8 cellular contexts compared by ENCODE assay signal in genomic region chr19:36604656-36605100, GRCh38. TPM values are rescaled to one million over a fixed set of nuclear protein-coding genes. Genes with fewer than 3 reads are reported as not detected.
DNase-seq lines count a peak whose midpoint lies in the region; ATAC-seq and FAIRE-seq lines count a peak whose summit lies in the region.

No MANE protein-coding gene starts in this region.

- FAIRE-seq in GM19239 (lab: Jason Lieb, UNC) = no peak

- peak; percentile 47 for ATAC-seq in HG03558 (IDR thresholded peaks at IDR 0.05; ENCODE audit: extremely low read depth, unreplicated experiment)
- ATAC-seq in T-helper 17 cell = peak; percentile 87

- H3K9me3 ChIP-seq in T-helper 17 cell (ENCODE audit: control insufficient read depth, low read length, poor library complexity, severe bottlenecking) = no peaks in the 10 kb centered on the region
- H3K9me3 ChIP-seq in skeletal muscle satellite cell (replicated peaks; ENCODE audit: low read length) = no peaks in the 10 kb centered on the region

- H3K27me3 Mint-ChIP-seq in T-helper 17 cell = no peaks in the 10 kb centered on the region

- DNase-seq in AG08395 (ENCODE audit: low spot score) (peak; percentile 53), GM19239 (ENCODE audit: insufficient read length, low spot score) (peak; percentile 40), T-helper 17 cell (peak; percentile 72 to 80 (median 77)), anterior cingulate cortex (lab: John Stamatoyannopoulos, UW) (peak in 55 of 58 donors; percentile 22 to 82 (median 64)), NAMALWA (ENCODE audit: low spot score) (no peak)

- peak overlapping the region; percentile 88 for H3K4me3 Mint-ChIP-seq in T-helper 17 cell

- H3K4me3 ChIP-seq in iPS-11a (ENCODE audit: low read depth, low read length) (peak overlapping the region; percentile 75), skeletal muscle satellite cell (ENCODE audit: low read length) (peak overlapping the region; percentile 95)

- peaks cover 22% of the 10 kb centered on the region for H3K4me1 Mint-ChIP-seq in T-helper 17 cell

- H3K27me3 ChIP-seq in skeletal muscle satellite cell (ENCODE audit: control insufficient read depth, insufficient read depth, low read length) = no peaks in the 10 kb centered on the region

- H3K9ac ChIP-seq in skeletal muscle satellite cell (ENCODE audit: low read depth, low read length) = peak overlapping the region; percentile 87

- peaks cover 9% of the 10 kb centered on the region for H3K4me1 ChIP-seq in skeletal muscle satellite cell (ENCODE audit: control insufficient read depth, insufficient read depth, low read length)

- H3K4me2 ChIP-seq in skeletal muscle satellite cell (ENCODE audit: low read length) = peak overlapping the region; percentile 92

- H3K27ac Mint-ChIP-seq in T-helper 17 cell = peak overlapping the region; percentile 93

- peaks cover 5% of the 10 kb centered on the region for H3K36me3 Mint-ChIP-seq in T-helper 17 cell (ENCODE audit: low read depth)

- peaks cover 12% of the 10 kb centered on the region for H3K36me3 ChIP-seq in skeletal muscle satellite cell (ENCODE audit: insufficient read depth, low read length)

RNA-seq across cellular contexts. Expression of gene ZNF382, which starts 0.4 kb away (rescaled TPM):
- 1 to 10 TPM; 6.4 to 7.0 TPM for total RNA-seq in T-helper 17 cell
- 4.8 and 6.6 TPM in 2 replicates for total RNA-seq in skeletal muscle satellite cell (2012; rRNA removed)

RNA-seq across cellular contexts. Expression of gene ZNF529, which starts 31.6 kb away (rescaled TPM):
- 10 to 100 TPM; 25.9 to 30.6 TPM for total RNA-seq in T-helper 17 cell
- 7.4 and 10.5 TPM in 2 replicates for total RNA-seq in skeletal muscle satellite cell (2012; rRNA removed)
